In genomic region chr16:31182391-31182790, GRCh38 we compare ENCODE assay signal across 1 cellular context.
TF ChIP-seq lines count a peak whose summit lies in the region.

No MANE protein-coding gene starts in this region.

TF ChIP-seq in GM23338, 12 proteins besides CTCF, POLR2A, EP300 and RAD21 (continued from another document):
- no peak for TF ChIP-seq ZNF462 (CRISPR knock-in tag; IDR thresholded peaks at IDR 0.05)
- no peak for TF ChIP-seq ZNF331 (CRISPR knock-in tag; IDR thresholded peaks at IDR 0.05; ENCODE audit: low read depth)
- TF ChIP-seq EZH2phosphoT487 (IDR thresholded peaks at IDR 0.05; ENCODE audit: unreplicated experiment): no peak
- no peak for TF ChIP-seq POLR2AphosphoS5 (IDR thresholded peaks at IDR 0.05; ENCODE audit: low read depth)
- TF ChIP-seq ETS1 (IDR thresholded peaks at IDR 0.05): no peak
- TF ChIP-seq REST (IDR thresholded peaks at IDR 0.05; ENCODE audit: unreplicated experiment): no peak
